18 cellular contexts compared by ENCODE assay signal in the genomic region with DNA sequence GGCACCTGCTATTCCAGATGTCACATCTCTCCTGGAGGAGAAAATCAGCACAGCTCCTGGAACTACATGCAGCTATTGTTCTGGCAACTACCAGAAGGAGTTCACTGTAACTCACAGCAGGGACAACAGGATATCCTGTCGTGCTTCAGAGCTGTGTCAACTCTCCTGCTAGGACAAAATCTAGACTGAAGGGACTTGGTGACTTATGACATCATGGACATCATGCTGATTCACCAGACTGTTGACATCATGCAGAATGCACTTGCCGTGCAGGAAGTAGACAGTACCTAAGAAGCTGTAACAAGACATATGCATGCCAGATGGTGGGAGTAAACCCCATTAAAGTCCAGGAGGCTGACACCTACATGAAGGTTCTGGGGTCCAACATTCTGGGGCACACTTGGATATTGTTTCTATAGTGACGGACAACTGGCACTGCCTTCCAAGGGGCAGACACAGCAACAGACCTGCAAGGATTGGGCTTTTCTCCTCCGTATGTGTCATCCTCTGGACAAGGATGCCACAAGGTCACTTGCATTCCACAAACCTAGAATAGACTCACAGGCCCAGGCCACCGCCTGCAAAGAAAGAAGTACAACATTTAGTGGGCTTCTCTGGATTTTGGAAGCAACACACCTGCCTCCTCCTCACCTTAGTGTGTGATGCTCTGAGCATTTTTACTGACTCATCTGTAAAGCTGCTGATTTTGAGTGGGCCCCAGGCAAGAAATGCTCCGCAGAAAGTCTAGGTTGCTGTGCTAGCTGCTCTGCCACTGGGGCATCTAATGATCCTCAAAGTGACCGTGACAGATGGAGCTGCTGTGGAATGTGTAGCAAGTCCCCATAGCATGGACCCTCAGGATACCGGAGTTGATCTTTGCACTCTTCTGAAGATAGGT.
"Had no signal": no experiment of that assay in that cellular context is flagged by ENCODE, and none has a peak within 500 bp of the region (broad histone marks: within the 10 kb centered on the region; RNA-seq: fewer than 3 reads in every experiment).

No MANE protein-coding gene starts in this region.

- H3K27me3 Mint-ChIP-seq: activated CD4-positive, alpha-beta T cell treated with anti-CD3 and anti-CD28 coated beads, Interleukin-2, amount 10 ng/mL, durations not matched to agents 7 days and 5 days had no signal

- H3K4me3 ChIP-seq: gastrocnemius medialis, skin epidermis had no signal

- H3K4me3 Mint-ChIP-seq: activated CD4-positive, alpha-beta T cell treated with anti-CD3 and anti-CD28 coated beads, Interleukin-2, amount 10 ng/mL, durations not matched to agents 7 days and 5 days; activated naive CD8-positive, alpha-beta T cell treated with anti-CD3 and anti-CD28 coated beads, Interleukin-2, amount 50 U/mL, for 24 hours; memory B cell; naive thymus-derived CD8-positive, alpha-beta T cell had no signal

- DNase-seq: activated CD4-positive, alpha-beta T cell treated with anti-CD3 and anti-CD28 coated beads, Interleukin-2, amount 10 ng/mL, durations not matched to agents 7 days and 5 days; activated CD4-positive, CD25-positive, alpha-beta regulatory T cell; activated naive CD4-positive, alpha-beta T cell; activated naive CD8-positive, alpha-beta T cell treated with anti-CD3 and anti-CD28 coated beads, Interleukin-2, amount 50 U/mL, for 24 hours; activated T-cell treated with anti-CD3 and anti-CD28 coated beads for 4 hours; aorta; dermis blood vessel endothelial cell; gastrocnemius medialis; left ventricle myocardium superior; stimulated activated CD4-positive, alpha-beta T cell treated with anti-CD3 and anti-CD28 coated beads, Interleukin-4, amount 100 ng/mL, for 24 hours; stimulated activated naive CD4-positive, alpha-beta T cell; substantia nigra; trophoblast cell had no signal

- FAIRE-seq: keratinocyte had no signal

- H3K36me3 ChIP-seq: gastrocnemius medialis had no signal

- H3K27me3 ChIP-seq: gastrocnemius medialis had no signal

- H3K9me3 ChIP-seq: gastrocnemius medialis had no signal

- H3K4me1 Mint-ChIP-seq: activated CD4-positive, alpha-beta T cell treated with anti-CD3 and anti-CD28 coated beads, Interleukin-2, amount 10 ng/mL, durations not matched to agents 7 days and 5 days; activated naive CD8-positive, alpha-beta T cell treated with anti-CD3 and anti-CD28 coated beads, Interleukin-2, amount 50 U/mL, for 24 hours; memory B cell; naive thymus-derived CD8-positive, alpha-beta T cell had no signal

- H3K4me1 ChIP-seq: gastrocnemius medialis had no signal

- H3K27ac Mint-ChIP-seq: activated CD4-positive, alpha-beta T cell treated with anti-CD3 and anti-CD28 coated beads, Interleukin-2, amount 10 ng/mL, durations not matched to agents 7 days and 5 days; activated naive CD8-positive, alpha-beta T cell treated with anti-CD3 and anti-CD28 coated beads, Interleukin-2, amount 50 U/mL, for 24 hours; memory B cell; naive thymus-derived CD8-positive, alpha-beta T cell had no signal

- H3K9me3 Mint-ChIP-seq: activated CD4-positive, alpha-beta T cell treated with anti-CD3 and anti-CD28 coated beads, Interleukin-2, amount 10 ng/mL, durations not matched to agents 7 days and 5 days; activated naive CD8-positive, alpha-beta T cell treated with anti-CD3 and anti-CD28 coated beads, Interleukin-2, amount 50 U/mL, for 24 hours; memory B cell had no signal

- H3K36me3 Mint-ChIP-seq: memory B cell; naive thymus-derived CD8-positive, alpha-beta T cell had no signal

- H3K27ac ChIP-seq: epithelial cell of prostate, gastrocnemius medialis, skin epidermis had no signal
